ENCODE assay signal across 8 cellular contexts in genomic region chr7:101121996-101122932, GRCh38. TPM values are rescaled to one million over a fixed set of nuclear protein-coding genes. Genes with fewer than 3 reads are reported as not detected.
A peak's percentile ranks its signal among the peaks of the same experiment; 100 is the strongest.
DNase-seq lines count a peak whose midpoint lies in the region; ATAC-seq and TF ChIP-seq lines count a peak whose summit lies in the region.

No MANE protein-coding gene starts in this region.

- DNase-seq in AG08396 (ENCODE audit: low spot score) (peak; percentile 84), HFFc6 (peak; percentile 99), adrenal gland (peak; percentile 40 to 87 (median 78)), iPS DF 19.7 (ENCODE audit: low read depth, low spot score) (peak; percentile 83), cerebellar nuclear complex (lab: John Stamatoyannopoulos, UW) (no peak), NCI-H128 (lab: John Stamatoyannopoulos, UW; ENCODE audit: unreplicated experiment) (no peak)

- H3K27ac ChIP-seq in adrenal gland, result peak overlapping the region; percentile 55 to 94 (median 79)

- H3K4me1 Mint-ChIP-seq in HFFc6 (ENCODE audit: low read depth), result peaks cover 91% of the 10 kb centered on the region

- peak overlapping the region; percentile 98 for H3K27ac Mint-ChIP-seq in HFFc6

- H3K4me2 ChIP-seq in skeletal muscle satellite cell (ENCODE audit: low read length), result peak overlapping the region; percentile 74

- H3K4me1 ChIP-seq in adrenal gland (replicated peaks in 1 of 2) (peaks cover 24 to 36% of the 10 kb centered on the region in 2 donors), skeletal muscle satellite cell (ENCODE audit: control insufficient read depth, insufficient read depth, low read length) (peaks cover 87% of the 10 kb centered on the region)

- peak; percentile 25 to 63 for TF ChIP-seq POLR2A in adrenal gland (IDR thresholded peaks at IDR 0.05)

- TF ChIP-seq CTCF in HFFc6 (IDR thresholded peaks at IDR 0.05) (no peak), adrenal gland (IDR thresholded peaks at IDR 0.05) (no peak)

- no peaks in the 10 kb centered on the region for H3K36me3 ChIP-seq in adrenal gland (replicated peaks in 1 of 2)
- peaks cover 2% of the 10 kb centered on the region for H3K36me3 ChIP-seq in skeletal muscle satellite cell (ENCODE audit: insufficient read depth, low read length)

- peaks cover 9% of the 10 kb centered on the region for H3K27me3 Mint-ChIP-seq in HFFc6 (ENCODE audit: insufficient read depth)

- H3K4me3 Mint-ChIP-seq in HFFc6, result peak overlapping the region; percentile 87

- no peak for ATAC-seq in GM19395 (IDR thresholded peaks at IDR 0.05; ENCODE audit: unreplicated experiment)

- H3K36me3 Mint-ChIP-seq in HFFc6 (ENCODE audit: low read depth), result peaks cover 4% of the 10 kb centered on the region

- H3K27me3 ChIP-seq in adrenal gland, result no peaks in the 10 kb centered on the region
- no peaks in the 10 kb centered on the region for H3K27me3 ChIP-seq in skeletal muscle satellite cell (ENCODE audit: control insufficient read depth, insufficient read depth, low read length)

- H3K9me3 ChIP-seq in adrenal gland (replicated peaks in 1 of 3) (no peaks in the 10 kb centered on the region), skeletal muscle satellite cell (replicated peaks; ENCODE audit: low read length) (no peaks in the 10 kb centered on the region)

- H3K9me3 Mint-ChIP-seq in HFFc6, result peaks cover 5% of the 10 kb centered on the region

- 13 to 18% (median 16%) methylated on average over 17 of the region's 17 CpGs for WGBS in adrenal gland, 4 donors

- H3K9ac ChIP-seq in skeletal muscle satellite cell (ENCODE audit: low read depth, low read length), result peak overlapping the region; percentile 82

- intact Hi-C loops in adrenal gland (cut with DNase I), result no loop called here

- H3K4me3 ChIP-seq in adrenal gland (peak overlapping the region in 2 of 4 donors; percentile 52 to 53), skeletal muscle satellite cell (ENCODE audit: low read length) (peak overlapping the region; percentile 37)

RNA-seq across cellular contexts. Expression of gene SERPINE1, which starts 4.6 kb away (rescaled TPM):
- 1,000 to 10,000 TPM in 4 of 6 experiments, 100 to 1,000 TPM in 2; 906 to 2,092 (median 1,052) TPM for total RNA-seq in HFFc6 (2021; fragmentation: NEBNext Ultra II Directional; extraction: Animal tissue kit (Norgen Biotek cat#: 25700))
- 100 to 1,000 TPM in 1 of 8 donors, 10 to 100 TPM in 6, 1 to 10 TPM in 1; 7.0 to 118 (median 34.7) TPM for total RNA-seq in adrenal gland
- polyA plus RNA-seq in adrenal gland, result 10 to 100 TPM in 2 of 3 donors, 1 to 10 TPM in 1; 9.1 to 23.1 (median 23.0) TPM
- 1,333 and 2,370 TPM in 2 replicates for total RNA-seq in skeletal muscle satellite cell (2012; rRNA removed)

RNA-seq across cellular contexts. Expression of gene AP1S1, which starts 32.0 kb away (rescaled TPM):
- total RNA-seq in HFFc6 (2021; fragmentation: NEBNext Ultra II Directional; extraction: Animal tissue kit (Norgen Biotek cat#: 25700)), result 100 to 1,000 TPM; 154 to 176 (median 166) TPM
- 10 to 100 TPM; 26.9 to 66.1 (median 43.6) TPM for total RNA-seq in adrenal gland
- 10 to 100 TPM; 20.4 to 35.4 (median 30.0) TPM for polyA plus RNA-seq in adrenal gland
- total RNA-seq in skeletal muscle satellite cell (2012; rRNA removed), result 160 and 168 TPM in 2 replicates

RNA-seq across cellular contexts. Expression of gene TRIM56, which starts 37.0 kb away (rescaled TPM):
- 10 to 100 TPM; 17.8 to 20.6 (median 19.4) TPM for total RNA-seq in HFFc6 (2021; fragmentation: NEBNext Ultra II Directional; extraction: Animal tissue kit (Norgen Biotek cat#: 25700))
- total RNA-seq in adrenal gland, result 10 to 100 TPM; 21.3 to 57.3 (median 33.5) TPM
- 10 to 100 TPM in 2 of 3 donors, 1 to 10 TPM in 1; 8.3 to 24.1 (median 16.3) TPM for polyA plus RNA-seq in adrenal gland
- 8.3 and 8.4 TPM in 2 replicates for total RNA-seq in skeletal muscle satellite cell (2012; rRNA removed)

RNA-seq across cellular contexts. Expression of gene VGF, which starts 43.1 kb away (rescaled TPM):
- under 1 TPM; 0.19 to 0.78 (median 0.35) TPM for total RNA-seq in HFFc6 (2021; fragmentation: NEBNext Ultra II Directional; extraction: Animal tissue kit (Norgen Biotek cat#: 25700))
- 10 to 100 TPM in 2 of 8 donors, 1 to 10 TPM in 2, under 1 TPM in 1, not detected in 3; 0.97 to 14.3 (median 2.0) TPM for total RNA-seq in adrenal gland
- polyA plus RNA-seq in adrenal gland, result 10 to 100 TPM in 1 of 3 donors, 1 to 10 TPM in 2; 1.9 to 12.8 (median 4.6) TPM
- 0.22 and 2.8 TPM in 2 replicates for total RNA-seq in skeletal muscle satellite cell (2012; rRNA removed)

RNA-seq across cellular contexts. Expression of gene NAT16, which starts 57.8 kb away (rescaled TPM):
- not detected for total RNA-seq in HFFc6 (2021; fragmentation: NEBNext Ultra II Directional; extraction: Animal tissue kit (Norgen Biotek cat#: 25700))
- under 1 TPM in 1 of 8 donors, not detected in 7; 0.14 TPM for total RNA-seq in adrenal gland
- not detected for polyA plus RNA-seq in adrenal gland
- total RNA-seq in skeletal muscle satellite cell (2012; rRNA removed), result not detected in 2 replicates

Comparison
In these comparisons a context has a peak if more than half of its experiments do, and no peak if none do; other contexts are left out.
1. DNase-seq: peak in AG08396 (single experiment), HFFc6 (single experiment), adrenal gland (7 of 7) and iPS DF 19.7 (single experiment); none in cerebellar nuclear complex (0 of 2) and NCI-H128 (single experiment).
2. RNA of gene SERPINE1, which starts 4.6 kb away (total RNA-seq): 906 to 2,092 TPM in HFFc6; 7.0 to 118 TPM in adrenal gland; every median in the first group is over 4 times any median in the second.